12 cellular contexts compared by ENCODE assay signal in the genomic region with DNA sequence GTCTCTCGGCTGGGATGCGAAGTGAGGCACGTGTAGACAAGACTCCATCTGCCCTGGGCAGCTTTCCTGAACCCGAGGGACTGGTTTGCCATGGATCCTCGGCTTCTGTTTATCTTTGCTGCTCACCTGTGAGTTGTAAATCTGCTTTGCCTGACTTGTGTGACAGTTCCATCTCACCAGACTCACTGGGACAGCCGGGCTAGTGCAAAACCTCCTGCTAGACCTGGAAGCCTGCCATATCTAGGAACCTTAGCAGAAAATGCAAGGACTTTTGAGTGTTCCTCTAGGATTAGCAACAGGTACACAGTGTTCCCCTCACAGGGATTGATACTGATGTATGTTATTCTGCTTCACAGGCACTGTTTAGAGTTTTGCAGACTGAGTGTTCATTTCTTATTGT.
A peak's percentile ranks its signal among the peaks of the same experiment; 100 is the strongest.
DNase-seq lines count a peak whose midpoint lies in the region; ATAC-seq and TF ChIP-seq lines count a peak whose summit lies in the region.
"Had no signal": no experiment of that assay in that cellular context is flagged by ENCODE, and none has a peak within 500 bp of the region (broad histone marks: within the 10 kb centered on the region; RNA-seq: fewer than 3 reads in every experiment).

No MANE protein-coding gene starts in this region.

- H4K20me1 ChIP-seq in DND-41 (ENCODE audit: insufficient read depth, low read length) = no peaks in the 10 kb centered on the region

- 0 out of 2 replicates have a peak overlapping the region, but pooled peaks have one; percentile 2 for H2AFZ ChIP-seq in DND-41 (ENCODE audit: low read depth, low read length)

- H3K9me3 ChIP-seq in DND-41 (ENCODE audit: insufficient read depth, low read length, severe bottlenecking) = no peaks in the 10 kb centered on the region
- H3K9me3 ChIP-seq: adrenal gland had no signal

- H3K4me3 ChIP-seq in DND-41 (ENCODE audit: low read depth in 1 of 2, low read length in 2 of 2) = no peak overlapping the region
- no peak overlapping the region for H3K4me3 ChIP-seq in epithelial cell of esophagus (ENCODE audit: low read length)
- no peak overlapping the region for H3K4me3 ChIP-seq in skeletal muscle cell (ENCODE audit: low read depth, low read length)
- H3K4me3 ChIP-seq: adrenal gland had no signal

- H3K4me2 ChIP-seq in DND-41 (ENCODE audit: insufficient read depth, low read length) = no peak overlapping the region

- H3K4me1 ChIP-seq in DND-41 (ENCODE audit: insufficient read depth, low read length) = no peaks in the 10 kb centered on the region

- no peak for TF ChIP-seq CTCF in DND-41 (IDR thresholded peaks at IDR 0.05; ENCODE audit: borderline replicate concordance, extremely low read depth, low read length, poor library complexity, severe bottlenecking)
- TF ChIP-seq CTCF in epithelial cell of esophagus (IDR thresholded peaks at IDR 0.05; ENCODE audit: insufficient read depth, low read depth, low read length, missing control alignments) = no peak

- no peak overlapping the region for H3K27ac ChIP-seq in DND-41 (ENCODE audit: low read length)
- H3K27ac ChIP-seq: adrenal gland had no signal

- no peak overlapping the region for H3K9ac ChIP-seq in DND-41 (ENCODE audit: low read depth, low read length)

- no peaks in the 10 kb centered on the region for H3K36me3 ChIP-seq in DND-41 (ENCODE audit: insufficient read depth, low read length)
- H3K36me3 ChIP-seq: adrenal gland had no signal

- ATAC-seq in DND-41 (ENCODE audit: insufficient read depth, low read depth) (no peak), GM21723 (IDR thresholded peaks at IDR 0.05; ENCODE audit: unreplicated experiment) (no peak), SK-N-SH treated with all-trans-retinoic acid at 6 μM for 48 hours (no peak)
- ATAC-seq: stimulated activated naive CD8-positive, alpha-beta T cell treated with anti-CD3 and anti-CD28 coated beads, Interleukin-15, amount 100 ng/mL, for 72 hours had no signal

- no peaks in the 10 kb centered on the region for H3K27me3 ChIP-seq in DND-41 (ENCODE audit: insufficient read depth, low read length, poor library complexity)
- H3K27me3 ChIP-seq: adrenal gland had no signal

- DNase-seq in DND-41 (no peak), NCI-H2171 (lab: John Stamatoyannopoulos, UW) (peak; percentile 90), epithelial cell of esophagus (ENCODE audit: low read depth) (peak; percentile 32), skeletal muscle cell (ENCODE audit: low read depth) (peak; percentile 51), MV-4-11 (lab: John Stamatoyannopoulos, UW) (no peak), T-helper 1 cell (no peak)
- DNase-seq: occipital lobe; stimulated activated CD4-positive, alpha-beta T cell treated with anti-CD3 and anti-CD28 coated beads, Interleukin-2, amount 100 ng/mL, for 48 hours; stimulated activated naive CD8-positive, alpha-beta T cell treated with anti-CD3 and anti-CD28 coated beads, Interleukin-15, amount 100 ng/mL, for 72 hours had no signal

- H3K79me2 ChIP-seq in DND-41 (ENCODE audit: insufficient read depth, low read length) = no peaks in the 10 kb centered on the region

TF ChIP-seq in SK-N-SH treated with all-trans-retinoic acid at 6 μM for 48 hours, 23 proteins besides CTCF, POLR2A, EP300 and RAD21:
- TF ChIP-seq, protein P1, sequence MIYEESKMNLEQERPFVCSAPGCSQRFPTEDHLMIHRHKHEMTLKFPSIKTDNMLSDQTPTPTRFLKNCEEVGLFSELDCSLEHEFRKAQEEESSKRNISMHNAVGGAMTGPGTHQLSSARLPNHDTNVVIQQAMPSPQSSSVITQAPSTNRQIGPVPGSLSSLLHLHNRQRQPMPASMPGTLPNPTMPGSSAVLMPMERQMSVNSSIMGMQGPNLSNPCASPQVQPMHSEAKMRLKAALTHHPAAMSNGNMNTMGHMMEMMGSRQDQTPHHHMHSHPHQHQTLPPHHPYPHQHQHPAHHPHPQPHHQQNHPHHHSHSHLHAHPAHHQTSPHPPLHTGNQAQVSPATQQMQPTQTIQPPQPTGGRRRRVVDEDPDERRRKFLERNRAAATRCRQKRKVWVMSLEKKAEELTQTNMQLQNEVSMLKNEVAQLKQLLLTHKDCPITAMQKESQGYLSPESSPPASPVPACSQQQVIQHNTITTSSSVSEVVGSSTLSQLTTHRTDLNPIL (CRISPR knock-in tag; IDR thresholded peaks at IDR 0.05; ENCODE audit: low read depth) = no peak
- no peak for TF ChIP-seq TOX (CRISPR knock-in tag; IDR thresholded peaks at IDR 0.05; ENCODE audit: borderline replicate concordance)
- TF ChIP-seq CSDC2 (CRISPR knock-in tag; IDR thresholded peaks at IDR 0.05) = no peak
- TF ChIP-seq PPARA (CRISPR knock-in tag; IDR thresholded peaks at IDR 0.05; ENCODE audit: borderline replicate concordance) = no peak
- no peak for TF ChIP-seq ZFP3 (CRISPR knock-in tag; IDR thresholded peaks at IDR 0.05)
- no peak for TF ChIP-seq ESRRG (CRISPR knock-in tag; IDR thresholded peaks at IDR 0.05)
- TF ChIP-seq ARNTL (CRISPR knock-in tag; IDR thresholded peaks at IDR 0.05; ENCODE audit: borderline replicate concordance, low read depth) = no peak
- TF ChIP-seq, protein P2, sequence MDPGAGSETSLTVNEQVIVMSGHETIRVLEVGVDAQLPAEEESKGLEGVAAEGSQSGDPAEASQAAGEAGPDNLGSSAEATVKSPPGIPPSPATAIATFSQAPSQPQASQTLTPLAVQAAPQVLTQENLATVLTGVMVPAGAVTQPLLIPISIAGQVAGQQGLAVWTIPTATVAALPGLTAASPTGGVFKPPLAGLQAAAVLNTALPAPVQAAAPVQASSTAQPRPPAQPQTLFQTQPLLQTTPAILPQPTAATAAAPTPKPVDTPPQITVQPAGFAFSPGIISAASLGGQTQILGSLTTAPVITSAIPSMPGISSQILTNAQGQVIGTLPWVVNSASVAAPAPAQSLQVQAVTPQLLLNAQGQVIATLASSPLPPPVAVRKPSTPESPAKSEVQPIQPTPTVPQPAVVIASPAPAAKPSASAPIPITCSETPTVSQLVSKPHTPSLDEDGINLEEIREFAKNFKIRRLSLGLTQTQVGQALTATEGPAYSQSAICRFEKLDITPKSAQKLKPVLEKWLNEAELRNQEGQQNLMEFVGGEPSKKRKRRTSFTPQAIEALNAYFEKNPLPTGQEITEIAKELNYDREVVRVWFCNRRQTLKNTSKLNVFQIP (CRISPR knock-in tag; IDR thresholded peaks at IDR 0.05; ENCODE audit: borderline replicate concordance, low read depth) = no peak
- no peak for TF ChIP-seq ZNF565 (CRISPR knock-in tag; conservative IDR thresholded peaks at IDR 0.05; ENCODE audit: low read depth)

Comparison
In these comparisons a context has a peak if more than half of its experiments do, and no peak if none do; other contexts are left out.
1. DNase-seq: peak in NCI-H2171 (single experiment), epithelial cell of esophagus (single experiment) and skeletal muscle cell (single experiment); none in DND-41 (single experiment), MV-4-11 (single experiment) and T-helper 1 cell (0 of 5).